In genomic region chr5:89513299-89514044, GRCh38 we compare ENCODE assay signal across 18 cellular contexts.
DNase-seq lines count a peak whose midpoint lies in the region; ATAC-seq, FAIRE-seq and TF ChIP-seq lines count a peak whose summit lies in the region.
"Had no signal": no experiment of that assay in that cellular context is flagged by ENCODE, and none has a peak within 500 bp of the region (broad histone marks: within the 10 kb centered on the region; RNA-seq: fewer than 3 reads in every experiment).

No MANE protein-coding gene starts in this region.

- DNase-seq in NCI-H226 (peak; percentile 27), bronchial epithelial cell (ENCODE audit: low read depth) (peak; percentile 3), lower lobe of right lung (no peak), smooth muscle cell (lab: John Stamatoyannopoulos, UW; ENCODE audit: unreplicated experiment) (no peak), tibial artery (no peak), NCI-H345 (lab: John Stamatoyannopoulos, UW) (no peak), omental fat pad (ENCODE audit: low spot score) (no peak)
- DNase-seq: C1 segment of cervical spinal cord; CD4-positive, alpha-beta memory T cell; DMS79; HFFc6 had no signal

- no peak overlapping the region for H3K4me3 ChIP-seq in bronchial epithelial cell (ENCODE audit: low read depth, low read length)
- no peak overlapping the region for H3K4me3 ChIP-seq in lower lobe of right lung
- no peak overlapping the region for H3K4me3 ChIP-seq in smooth muscle cell
- no peak overlapping the region for H3K4me3 ChIP-seq in tibial artery
- H3K4me3 ChIP-seq: HAP-1 had no signal

- no peak for TF ChIP-seq CTCF in bronchial epithelial cell (IDR thresholded peaks at IDR 0.05; ENCODE audit: insufficient read depth, low read length, severe bottlenecking)
- TF ChIP-seq CTCF in lower lobe of right lung (IDR thresholded peaks at IDR 0.05), result no peak
- TF ChIP-seq CTCF in smooth muscle cell (IDR thresholded peaks at IDR 0.05; ENCODE audit: borderline replicate concordance, insufficient read depth, poor library complexity, severe bottlenecking), result no peak
- TF ChIP-seq CTCF in tibial artery (IDR thresholded peaks at IDR 0.05), result no peak
- TF ChIP-seq CTCF in omental fat pad (IDR thresholded peaks at IDR 0.05), result no peak

- H3K9me3 ChIP-seq in lower lobe of right lung (no peaks in the 10 kb centered on the region), smooth muscle cell (replicated peaks; ENCODE audit: low read depth) (no peaks in the 10 kb centered on the region), tibial artery (no peaks in the 10 kb centered on the region)
- H3K9me3 ChIP-seq: HAP-1 had no signal

- H3K36me3 Mint-ChIP-seq in activated T-helper 17 cell treated with anti-CD3 and anti-CD28 coated beads, Interleukin-2, amount 50 U/mL, for 72 hours (ENCODE audit: low read depth), result no peaks in the 10 kb centered on the region
- H3K36me3 Mint-ChIP-seq: CD4-positive, alpha-beta memory T cell had no signal

- no peaks in the 10 kb centered on the region for H3K36me3 ChIP-seq in bronchial epithelial cell (ENCODE audit: control insufficient read depth, insufficient read depth, low read length)
- no peaks in the 10 kb centered on the region for H3K36me3 ChIP-seq in lower lobe of right lung
- no peaks in the 10 kb centered on the region for H3K36me3 ChIP-seq in smooth muscle cell (ENCODE audit: low read depth)
- H3K36me3 ChIP-seq in tibial artery, result no peaks in the 10 kb centered on the region
- H3K36me3 ChIP-seq: HAP-1 had no signal

- no peak overlapping the region for H3K4me3 Mint-ChIP-seq in activated T-helper 17 cell treated with anti-CD3 and anti-CD28 coated beads, Interleukin-2, amount 50 U/mL, for 72 hours
- H3K4me3 Mint-ChIP-seq: B cell; CD4-positive, alpha-beta memory T cell; HFFc6 had no signal

- H4K20me1 ChIP-seq in smooth muscle cell (ENCODE audit: low read depth), result no peaks in the 10 kb centered on the region

- H3F3A ChIP-seq in smooth muscle cell (ENCODE audit: low read depth), result no peaks in the 10 kb centered on the region

- no peaks in the 10 kb centered on the region for H3K4me1 Mint-ChIP-seq in activated T-helper 17 cell treated with anti-CD3 and anti-CD28 coated beads, Interleukin-2, amount 50 U/mL, for 72 hours
- H3K4me1 Mint-ChIP-seq: CD4-positive, alpha-beta memory T cell had no signal

- FAIRE-seq in bronchial epithelial cell (lab: Jason Lieb, UNC), result no peak
- FAIRE-seq: A204.1, GM12891, H1 had no signal

- H3K27me3 ChIP-seq in bronchial epithelial cell (ENCODE audit: control insufficient read depth, insufficient read depth, low read length) (no peaks in the 10 kb centered on the region), lower lobe of right lung (ENCODE audit: low read depth) (no peaks in the 10 kb centered on the region), smooth muscle cell (ENCODE audit: low read depth) (no peaks in the 10 kb centered on the region), tibial artery (no peaks in the 10 kb centered on the region)

- H3K27me3 Mint-ChIP-seq in activated T-helper 17 cell treated with anti-CD3 and anti-CD28 coated beads, Interleukin-2, amount 50 U/mL, for 72 hours, result no peaks in the 10 kb centered on the region
- H3K27me3 Mint-ChIP-seq: B cell; CD4-positive, alpha-beta memory T cell had no signal

- intact Hi-C loops in lower lobe of right lung (cut with DNase I) (no loop called here), tibial artery (cut with DNase I; ENCODE audit: low total_unique reads) (no loop called here)

- H3K27ac ChIP-seq in lower lobe of right lung (no peak overlapping the region), smooth muscle cell (ENCODE audit: low read depth) (no peak overlapping the region), tibial artery (no peak overlapping the region)
- H3K27ac ChIP-seq: HL-60 had no signal

- no peaks in the 10 kb centered on the region for H3K4me1 ChIP-seq in lower lobe of right lung
- no peaks in the 10 kb centered on the region for H3K4me1 ChIP-seq in smooth muscle cell (ENCODE audit: low read depth)
- no peaks in the 10 kb centered on the region for H3K4me1 ChIP-seq in tibial artery
- H3K4me1 ChIP-seq: HAP-1 had no signal

- peak overlapping the region; percentile 18 for H2AFZ ChIP-seq in smooth muscle cell (ENCODE audit: low read depth)

- no peaks in the 10 kb centered on the region for H3K9me3 Mint-ChIP-seq in activated T-helper 17 cell treated with anti-CD3 and anti-CD28 coated beads, Interleukin-2, amount 50 U/mL, for 72 hours
- H3K9me3 Mint-ChIP-seq: CD4-positive, alpha-beta memory T cell had no signal

- H3K79me2 ChIP-seq in smooth muscle cell (ENCODE audit: low read depth), result no peaks in the 10 kb centered on the region

- WGBS in smooth muscle cell (ENCODE audit: low lambda C conversion rate), result 57% methylated on average over 3 of the region's 3 CpGs

- ATAC-seq in lower lobe of right lung, result peak; percentile 57 to 94
- no peak for ATAC-seq in activated T-helper 17 cell treated with anti-CD3 and anti-CD28 coated beads, Interleukin-2, amount 50 U/mL, for 72 hours (replicated peaks)
- ATAC-seq in omental fat pad (ENCODE audit: low FRiP score), result no peak

- H3K4me2 ChIP-seq in smooth muscle cell, result no peak overlapping the region

- H3K27ac Mint-ChIP-seq in activated T-helper 17 cell treated with anti-CD3 and anti-CD28 coated beads, Interleukin-2, amount 50 U/mL, for 72 hours, result no peak overlapping the region
- H3K27ac Mint-ChIP-seq: B cell; CD4-positive, alpha-beta memory T cell; HFFc6 had no signal

- no peak overlapping the region for H3K9ac ChIP-seq in smooth muscle cell (ENCODE audit: low read depth)

Comparison
In these comparisons a context has a peak if more than half of its experiments do, and no peak if none do; other contexts are left out.
1. DNase-seq: peak in NCI-H226 (single experiment) and bronchial epithelial cell (single experiment); none in lower lobe of right lung (single experiment), smooth muscle cell (single experiment), tibial artery (0 of 2), NCI-H345 (single experiment) and omental fat pad (single experiment).
2. ATAC-seq: peak in lower lobe of right lung (2 of 2); none in activated T-helper 17 cell treated with anti-CD3 and anti-CD28 coated beads, Interleukin-2, amount 50 U/mL, for 72 hours (single experiment) and omental fat pad (single experiment).